Comparison of ENCODE assay signal across 8 cellular contexts in the genomic region with DNA sequence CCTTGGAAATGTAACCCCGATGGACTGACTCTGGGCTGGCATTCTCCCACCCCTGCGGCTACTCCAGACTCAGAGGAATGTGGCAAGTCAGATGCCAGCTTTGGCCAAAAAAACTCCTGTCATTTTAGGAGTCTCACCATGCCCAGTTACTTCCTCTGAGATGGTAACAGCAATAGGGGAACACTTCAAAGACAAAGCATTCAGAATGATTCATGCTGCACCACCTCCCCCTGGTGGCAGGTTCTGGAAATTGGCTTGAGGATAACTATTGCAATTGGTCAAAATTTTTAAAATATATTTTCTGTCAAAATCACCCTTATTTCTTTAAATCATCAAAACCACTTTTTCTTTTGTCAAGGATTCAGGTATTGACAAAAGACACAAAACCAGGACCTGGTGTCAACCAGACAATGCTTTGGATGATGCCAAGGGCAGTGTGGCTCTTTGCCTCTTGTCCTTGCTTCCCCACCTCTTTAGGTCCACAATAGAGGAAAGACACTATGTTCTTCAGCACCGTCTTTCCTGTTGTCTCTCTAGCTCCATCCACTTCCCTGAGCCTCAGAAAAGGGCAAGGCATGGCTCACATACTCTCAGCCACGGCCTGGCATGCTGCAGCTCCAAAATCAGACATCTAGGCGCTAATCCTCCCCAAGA. TPM values are rescaled to one million over a fixed set of nuclear protein-coding genes. Genes with fewer than 3 reads are reported as not detected.
DNase-seq lines count a peak whose midpoint lies in the region; ATAC-seq and TF ChIP-seq lines count a peak whose summit lies in the region.

No MANE protein-coding gene starts in this region.

- no peaks in the 10 kb centered on the region for H3K27me3 Mint-ChIP-seq in activated naive CD4-positive, alpha-beta T cell treated with anti-CD3 and anti-CD28 coated beads for 36 hours (ENCODE audit: low read depth)

- TF ChIP-seq POLR2A in NB4 (IDR thresholded peaks at IDR 0.05; ENCODE audit: extremely low read depth, insufficient read length) (no peak), uterus (IDR thresholded peaks at IDR 0.05) (no peak)

- H3K4me3 Mint-ChIP-seq in activated naive CD4-positive, alpha-beta T cell treated with anti-CD3 and anti-CD28 coated beads for 36 hours: no peak overlapping the region

- ATAC-seq in HG02840 (IDR thresholded peaks at IDR 0.05; ENCODE audit: low FRiP score, unreplicated experiment): no peak

- intact Hi-C loops in activated naive CD4-positive, alpha-beta T cell treated with anti-CD3 and anti-CD28 coated beads for 36 hours (cut with micrococcal nuclease): loop anchor here (1.0 to 5.0 kb wide), 5 partner anchors 79 to 228 kb away; partner anchors contain the start of gene GNL2
- intact Hi-C loops in uterus (cut with DNase I; ENCODE audit: low total_unique reads): no loop called here

- peaks cover 21% of the 10 kb centered on the region for H3K36me3 Mint-ChIP-seq in activated naive CD4-positive, alpha-beta T cell treated with anti-CD3 and anti-CD28 coated beads for 36 hours (ENCODE audit: low read depth)

- H3K4me3 ChIP-seq in NB4 (ENCODE audit: low read depth, low read length): no peak overlapping the region
- no peak overlapping the region for H3K4me3 ChIP-seq in uterus

- H3K27ac ChIP-seq in uterus: no peak overlapping the region

- no peak overlapping the region for H3K27ac Mint-ChIP-seq in activated naive CD4-positive, alpha-beta T cell treated with anti-CD3 and anti-CD28 coated beads for 36 hours

- no peaks in the 10 kb centered on the region for H3K27me3 ChIP-seq in uterus

- no peaks in the 10 kb centered on the region for H3K36me3 ChIP-seq in uterus

- TF ChIP-seq CTCF in NB4 (IDR thresholded peaks at IDR 0.05; ENCODE audit: low read depth, low read length) (peak; percentile 87), uterus (IDR thresholded peaks at IDR 0.05) (peak; percentile 84 to 88 (median 87))

- no peaks in the 10 kb centered on the region for H3K9me3 Mint-ChIP-seq in activated naive CD4-positive, alpha-beta T cell treated with anti-CD3 and anti-CD28 coated beads for 36 hours

- CTCF ChIA-PET in activated naive CD4-positive, alpha-beta T cell treated with anti-CD3 and anti-CD28 coated beads for 36 hours (lab: Charles Lee): interaction anchor here (0.6 to 6.2 kb wide), 24 partner anchors 9 to 308 kb away, joined by 3 to 85 read pairs (median 4); partner anchors contain the start of gene MEAF6

- H3K4me1 Mint-ChIP-seq in activated naive CD4-positive, alpha-beta T cell treated with anti-CD3 and anti-CD28 coated beads for 36 hours (ENCODE audit: low read depth): peaks cover 3% of the 10 kb centered on the region

- peak; percentile 55 for DNase-seq in GDM1 (lab: John Stamatoyannopoulos, UW)
- peak; percentile 76 for DNase-seq in NB4 (ENCODE audit: low read depth)
- peak; percentile 57 for DNase-seq in SKM-1 (lab: John Stamatoyannopoulos, UW; ENCODE audit: unreplicated experiment)
- peak; percentile 91 for DNase-seq in activated naive CD4-positive, alpha-beta T cell treated with anti-CD3 and anti-CD28 coated beads for 36 hours
- DNase-seq in globus pallidus (ENCODE audit: low spot score): peak; percentile 52
- peak; percentile 77 for DNase-seq in pons (ENCODE audit: low spot score)
- DNase-seq in uterus: peak; percentile 76 to 81

- peaks cover 2 to 7% of the 10 kb centered on the region in 2 donors for H3K4me1 ChIP-seq in uterus

- no peaks in the 10 kb centered on the region for H3K9me3 ChIP-seq in uterus

RNA-seq across cellular contexts. Expression of gene CDCA8, which starts 9.9 kb away (rescaled TPM):
- 10 to 100 TPM; 73.6 to 78.6 TPM for total RNA-seq in activated naive CD4-positive, alpha-beta T cell treated with anti-CD3 and anti-CD28 coated beads for 36 hours
- total RNA-seq in uterus: 1 to 10 TPM in 1 of 4 donors, under 1 TPM in 1, not detected in 2; 0.18 to 5.9 TPM

RNA-seq across cellular contexts. Expression of gene RSPO1, which starts 47.8 kb away (rescaled TPM):
- not detected for total RNA-seq in activated naive CD4-positive, alpha-beta T cell treated with anti-CD3 and anti-CD28 coated beads for 36 hours
- 10 to 100 TPM in 3 of 4 donors, 1 to 10 TPM in 1; 4.6 to 74.6 (median 29.9) TPM for total RNA-seq in uterus

Comparison
In these comparisons a context has a peak if more than half of its experiments do, and no peak if none do; other contexts are left out.
1. RNA of gene CDCA8, which starts 9.9 kb away (total RNA-seq): 73.6 to 78.6 TPM in activated naive CD4-positive, alpha-beta T cell treated with anti-CD3 and anti-CD28 coated beads for 36 hours; 0.18 to 5.9 TPM in uterus; every median in the first group is over 10 times any median in the second.
2. RNA of gene RSPO1, which starts 47.8 kb away (total RNA-seq): 4.6 to 74.6 TPM in uterus; not detected in activated naive CD4-positive, alpha-beta T cell treated with anti-CD3 and anti-CD28 coated beads for 36 hours; every median in the first group is over 4 times any median in the second.
3. Peak in every context shown above with its lines, with median percentiles within 50 percentile points of each other: DNase-seq.